Comparison of ENCODE assay signal across 30 cellular contexts in the genomic region with DNA sequence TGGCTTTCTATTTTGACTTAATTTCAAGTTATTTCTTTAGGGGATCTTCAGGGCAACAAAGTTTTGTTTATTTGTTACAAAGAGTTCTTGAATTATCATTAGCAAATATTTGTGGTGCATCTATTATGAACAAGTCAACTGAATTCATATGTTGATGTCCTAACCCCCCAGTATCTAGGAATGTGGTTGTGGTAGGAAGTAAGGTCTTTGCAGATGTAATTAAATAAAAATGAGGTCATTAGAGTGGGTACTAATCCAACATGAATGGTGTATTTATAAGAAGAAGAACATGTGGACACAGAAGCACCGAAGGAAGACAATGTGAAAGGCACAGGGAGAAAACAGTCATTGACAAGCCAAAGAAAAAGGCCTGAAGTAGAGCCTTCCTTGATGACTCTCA.
"Had no signal": no experiment of that assay in that cellular context is flagged by ENCODE, and none has a peak within 500 bp of the region (broad histone marks: within the 10 kb centered on the region; RNA-seq: fewer than 3 reads in every experiment).

No MANE protein-coding gene starts in this region.

- H3K4me3 ChIP-seq: SJSA1 had no signal

- H3K4me1 Mint-ChIP-seq: activated CD4-positive, alpha-beta T cell treated with anti-CD3 and anti-CD28 coated beads, Interleukin-2, amount 10 ng/mL, durations not matched to agents 7 days and 5 days; activated naive CD8-positive, alpha-beta T cell treated with anti-CD3 and anti-CD28 coated beads, Interleukin-2, amount 50 U/mL, for 24 hours; brain had no signal

- H3K36me3 Mint-ChIP-seq: activated naive CD4-positive, alpha-beta T cell treated with anti-CD3 and anti-CD28 coated beads, Interleukin-2, amount 50 U/mL, for 72 hours; brain had no signal

- FAIRE-seq: bronchial epithelial cell, TTC549 had no signal

- H3K27ac Mint-ChIP-seq: activated CD4-positive, alpha-beta T cell treated with anti-CD3 and anti-CD28 coated beads, Interleukin-2, amount 10 ng/mL, durations not matched to agents 7 days and 5 days; activated naive CD4-positive, alpha-beta T cell treated with anti-CD3 and anti-CD28 coated beads for 36 hours; activated naive CD4-positive, alpha-beta T cell treated with anti-CD3 and anti-CD28 coated beads, Interleukin-2, amount 50 U/mL, for 72 hours; activated naive CD8-positive, alpha-beta T cell treated with anti-CD3 and anti-CD28 coated beads, Interleukin-2, amount 50 U/mL, for 24 hours; activated T-helper 1 cell treated with anti-CD3 and anti-CD28 coated beads, Interleukin-12 subunit alpha, Interleukin-12 subunit beta, Interleukin-2, Interleukin-4 antibody, amounts not matched to agents 30 ng/mL and 10 ng/mL and 1 ng/mL, durations not matched to agents 14 hours and 24 hours and 36 hours; brain; T-helper 1 cell treated with Interleukin-12 subunit alpha and Interleukin-12 subunit beta and Interleukin-4 antibody, amounts not matched to agents 30 μg/mL and 1 μg/mL, for 36 hours; T-helper 2 cell treated with Interferon-gamma antibody and Interleukin-4, amounts not matched to agents 5 μg/mL and 100 μg/mL, for 36 hours had no signal

- H3K4me3 Mint-ChIP-seq: activated CD4-positive, alpha-beta T cell treated with anti-CD3 and anti-CD28 coated beads, Interleukin-2, amount 10 ng/mL, durations not matched to agents 7 days and 5 days; activated naive CD4-positive, alpha-beta T cell treated with anti-CD3 and anti-CD28 coated beads for 36 hours; activated naive CD8-positive, alpha-beta T cell treated with anti-CD3 and anti-CD28 coated beads, Interleukin-2, amount 50 U/mL, for 24 hours; activated T-cell treated with anti-CD3 and anti-CD28 coated beads, Interleukin-2, amount 50 U/mL, for 4 hours; activated T-helper 1 cell treated with anti-CD3 and anti-CD28 coated beads, Interleukin-12 subunit alpha, Interleukin-12 subunit beta, Interleukin-2, Interleukin-4 antibody, amounts not matched to agents 30 ng/mL and 10 ng/mL and 1 ng/mL, durations not matched to agents 14 hours and 24 hours and 36 hours; brain; T-helper 1 cell treated with Interleukin-12 subunit alpha and Interleukin-12 subunit beta and Interleukin-4 antibody, amounts not matched to agents 30 μg/mL and 1 μg/mL, for 36 hours; T-helper 2 cell treated with Interferon-gamma antibody and Interleukin-4, amounts not matched to agents 5 μg/mL and 100 μg/mL, for 36 hours had no signal

- DNase-seq: activated CD4-positive, alpha-beta T cell treated with anti-CD3 and anti-CD28 coated beads, Interleukin-2, amount 10 ng/mL, durations not matched to agents 7 days and 5 days; activated CD4-positive, alpha-beta T cell treated with anti-CD3 and anti-CD28 coated beads, Interleukin-2, amount 50 U/mL, for 48 hours; activated CD8-positive, alpha-beta memory T cell treated with anti-CD3 and anti-CD28 coated beads, Interleukin-2, amount 50 U/mL, for 4 hours; activated gamma-delta T cell treated with Interleukin-2 at 50 U/mL for 16 hours; activated naive CD4-positive, alpha-beta T cell treated with anti-CD3 and anti-CD28 coated beads for 36 hours; activated naive CD8-positive, alpha-beta T cell treated with anti-CD3 and anti-CD28 coated beads, Interleukin-2, amount 50 U/mL, for 24 hours; activated T-cell treated with anti-CD3 and anti-CD28 coated beads for 4 hours; activated T-cell treated with anti-CD3 and anti-CD28 coated beads, Interleukin-2, amount 50 U/mL, for 4 hours; amniotic stem cell; aorta; caudate nucleus; cerebellar nuclear complex; NCI-H1105; NCI-H1436; NCI-H1694; NCI-H2029; NCI-H345; NCI-H524 treated with DMSO at 0.1 percent for 48 hours; RPMI8226; SHP77 treated with DMSO at 0.1 percent for 48 hours; SK-N-SH had no signal

- ATAC-seq: activated naive CD4-positive, alpha-beta T cell treated with anti-CD3 and anti-CD28 coated beads, Interleukin-2, amount 50 U/mL, for 72 hours; activated naive CD8-positive, alpha-beta T cell treated with anti-CD3 and anti-CD28 coated beads, Interleukin-2, amount 50 U/mL, for 24 hours; activated T-cell treated with anti-CD3 and anti-CD28 coated beads, Interleukin-2, amount 50 U/mL, for 4 hours; Panc1 had no signal

- H3K9me3 Mint-ChIP-seq: activated CD4-positive, alpha-beta T cell treated with anti-CD3 and anti-CD28 coated beads, Interleukin-2, amount 10 ng/mL, durations not matched to agents 7 days and 5 days; activated naive CD4-positive, alpha-beta T cell treated with anti-CD3 and anti-CD28 coated beads for 36 hours; activated naive CD4-positive, alpha-beta T cell treated with anti-CD3 and anti-CD28 coated beads, Interleukin-2, amount 50 U/mL, for 72 hours; activated naive CD8-positive, alpha-beta T cell treated with anti-CD3 and anti-CD28 coated beads, Interleukin-2, amount 50 U/mL, for 24 hours; activated T-cell treated with anti-CD3 and anti-CD28 coated beads, Interleukin-2, amount 50 U/mL, for 4 hours; activated T-helper 1 cell treated with anti-CD3 and anti-CD28 coated beads, Interleukin-12 subunit alpha, Interleukin-12 subunit beta, Interleukin-2, Interleukin-4 antibody, amounts not matched to agents 30 ng/mL and 10 ng/mL and 1 ng/mL, durations not matched to agents 14 hours and 24 hours and 36 hours; brain; T-helper 1 cell treated with Interleukin-12 subunit alpha and Interleukin-12 subunit beta and Interleukin-4 antibody, amounts not matched to agents 30 μg/mL and 1 μg/mL, for 36 hours; T-helper 2 cell treated with Interferon-gamma antibody and Interleukin-4, amounts not matched to agents 5 μg/mL and 100 μg/mL, for 36 hours had no signal
